8 cellular contexts compared by ENCODE assay signal in genomic region chr3:37862219-37862711, GRCh38. TPM values are rescaled to one million over a fixed set of nuclear protein-coding genes. Genes with fewer than 3 reads are reported as not detected.
DNase-seq lines count a peak whose midpoint lies in the region; ATAC-seq and TF ChIP-seq lines count a peak whose summit lies in the region.

No MANE protein-coding gene starts in this region.

- H3K9me3 Mint-ChIP-seq in T-helper 2 cell treated with Interferon-gamma antibody and Interleukin-4, amounts not matched to agents 5 μg/mL and 100 μg/mL, for 36 hours: no peaks in the 10 kb centered on the region

- ATAC-seq in left lung: peak; percentile 35

- no peak for TF ChIP-seq CTCF in left lung (IDR thresholded peaks at IDR 0.05)

- H3K4me3 ChIP-seq in H7 (ENCODE audit: insufficient read depth, low read depth, low read length) (peak overlapping the region; percentile 81), left lung (peak overlapping the region; percentile 59 to 63)

- peak overlapping the region; percentile 19 for H3K27ac Mint-ChIP-seq in T-helper 2 cell treated with Interferon-gamma antibody and Interleukin-4, amounts not matched to agents 5 μg/mL and 100 μg/mL, for 36 hours

- H3K4me1 ChIP-seq in left lung: peaks cover 12 to 42% of the 10 kb centered on the region in 2 donors

- H3K9me3 ChIP-seq in left lung: no peaks in the 10 kb centered on the region

- H3K4me1 Mint-ChIP-seq in T-helper 2 cell treated with Interferon-gamma antibody and Interleukin-4, amounts not matched to agents 5 μg/mL and 100 μg/mL, for 36 hours (ENCODE audit: low read depth): peaks cover 31% of the 10 kb centered on the region

- intact Hi-C loops in left lung (cut with DNase I): no loop called here

- H3K27ac ChIP-seq in left lung: peak overlapping the region; percentile 66 to 67

- DNase-seq in H7: peak; percentile 76
- peak; percentile 60 for DNase-seq in T-helper 2 cell treated with Interferon-gamma antibody and Interleukin-4, amounts not matched to agents 5 μg/mL and 100 μg/mL, for 36 hours (ENCODE audit: low spot score)
- peak; percentile 57 for DNase-seq in cerebellum (ENCODE audit: low spot score)
- DNase-seq in left lung: peak; percentile 57 to 85
- DNase-seq in stimulated activated CD4-positive, alpha-beta T cell treated with anti-CD3 and anti-CD28 coated beads, Interleukin-4, amount 100 ng/mL, for 1 hour: peak; percentile 59
- DNase-seq in dedifferentiated amniotic fluid mesenchymal stem cell (ENCODE audit: extremely low spot score): no peak
- DNase-seq in RPMI8226: no peak
- no peak for DNase-seq in T1000 (lab: John Stamatoyannopoulos, UW)

- H3K36me3 ChIP-seq in H7 (replicated peaks; ENCODE audit: control insufficient read depth, insufficient read depth, low read length) (no peaks in the 10 kb centered on the region), left lung (no peaks in the 10 kb centered on the region)

- no peaks in the 10 kb centered on the region for H3K36me3 Mint-ChIP-seq in T-helper 2 cell treated with Interferon-gamma antibody and Interleukin-4, amounts not matched to agents 5 μg/mL and 100 μg/mL, for 36 hours (ENCODE audit: low read depth)

- peak overlapping the region; percentile 78 for H3K4me3 Mint-ChIP-seq in T-helper 2 cell treated with Interferon-gamma antibody and Interleukin-4, amounts not matched to agents 5 μg/mL and 100 μg/mL, for 36 hours

- H3K27me3 ChIP-seq in H7 (ENCODE audit: control insufficient read depth, insufficient read depth, low read length) (peaks cover 14% of the 10 kb centered on the region), left lung (no peaks in the 10 kb centered on the region)

- H3K27me3 Mint-ChIP-seq in T-helper 2 cell treated with Interferon-gamma antibody and Interleukin-4, amounts not matched to agents 5 μg/mL and 100 μg/mL, for 36 hours (ENCODE audit: low read depth): peaks cover 17% of the 10 kb centered on the region

RNA-seq across cellular contexts. Expression of gene CTDSPL, which starts 0.6 kb away (rescaled TPM):
- 20.3 and 21.1 TPM in 2 replicates for total RNA-seq in H7 (2014; rRNA removed; shearing (Covaris generic))
- total RNA-seq in cerebellum: 18.5 TPM
- 10 to 100 TPM; 46.9 to 74.4 TPM for total RNA-seq in left lung

Comparison
In these comparisons a context has a peak if more than half of its experiments do, and no peak if none do; other contexts are left out.
1. DNase-seq: peak in H7 (single experiment), T-helper 2 cell treated with Interferon-gamma antibody and Interleukin-4, amounts not matched to agents 5 μg/mL and 100 μg/mL, for 36 hours (single experiment), cerebellum (single experiment), left lung (2 of 2) and stimulated activated CD4-positive, alpha-beta T cell treated with anti-CD3 and anti-CD28 coated beads, Interleukin-4, amount 100 ng/mL, for 1 hour (single experiment); none in dedifferentiated amniotic fluid mesenchymal stem cell (single experiment), RPMI8226 (single experiment) and T1000 (single experiment).